Comparison of ENCODE assay signal across 1 cellular context in the genomic region with DNA sequence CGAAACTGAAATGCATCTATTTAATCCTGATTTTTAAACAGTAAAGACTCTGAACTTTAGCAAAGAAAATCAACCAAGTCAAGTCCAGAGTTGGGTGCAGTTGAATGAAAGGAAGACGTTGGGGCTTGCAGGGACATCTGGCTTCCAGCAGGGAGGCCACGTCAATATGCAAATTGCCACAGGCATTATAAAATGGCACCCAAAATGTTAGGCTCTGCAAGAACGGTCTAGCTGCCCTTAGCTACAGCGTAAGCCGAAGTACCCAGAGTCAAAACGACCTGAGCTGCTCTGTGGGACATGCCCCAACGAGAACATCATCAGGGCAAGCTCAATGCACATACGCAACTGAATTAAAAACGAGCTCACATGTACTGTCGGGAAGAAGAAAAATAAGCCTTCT.
TF ChIP-seq lines count a peak whose summit lies in the region.

No MANE protein-coding gene starts in this region.

TF ChIP-seq in WTC11, 78 proteins besides CTCF, POLR2A, EP300 and RAD21:
- TF ChIP-seq ZNF138 (CRISPR knock-in tag; conservative IDR thresholded peaks at IDR 0.05) (no peak), RELA (CRISPR knock-in tag; IDR thresholded peaks at IDR 0.05; ENCODE audit: borderline replicate concordance) (no peak), OVOL2 (CRISPR knock-in tag; IDR thresholded peaks at IDR 0.05; ENCODE audit: borderline replicate concordance) (no peak), ZNF396 (CRISPR knock-in tag; IDR thresholded peaks at IDR 0.05; ENCODE audit: borderline replicate concordance) (no peak), TEAD1 (CRISPR knock-in tag; IDR thresholded peaks at IDR 0.05) (no peak), JAZF1 (CRISPR knock-in tag; IDR thresholded peaks at IDR 0.05) (no peak), FOXK1 (CRISPR knock-in tag; IDR thresholded peaks at IDR 0.05) (no peak), PRRX2 (CRISPR knock-in tag; IDR thresholded peaks at IDR 0.05) (no peak), NFYB (CRISPR knock-in tag; conservative IDR thresholded peaks at IDR 0.05; ENCODE audit: low read depth) (no peak), ZBTB21 (CRISPR knock-in tag; IDR thresholded peaks at IDR 0.05; ENCODE audit: borderline replicate concordance) (no peak)
- TF ChIP-seq, protein P1, sequence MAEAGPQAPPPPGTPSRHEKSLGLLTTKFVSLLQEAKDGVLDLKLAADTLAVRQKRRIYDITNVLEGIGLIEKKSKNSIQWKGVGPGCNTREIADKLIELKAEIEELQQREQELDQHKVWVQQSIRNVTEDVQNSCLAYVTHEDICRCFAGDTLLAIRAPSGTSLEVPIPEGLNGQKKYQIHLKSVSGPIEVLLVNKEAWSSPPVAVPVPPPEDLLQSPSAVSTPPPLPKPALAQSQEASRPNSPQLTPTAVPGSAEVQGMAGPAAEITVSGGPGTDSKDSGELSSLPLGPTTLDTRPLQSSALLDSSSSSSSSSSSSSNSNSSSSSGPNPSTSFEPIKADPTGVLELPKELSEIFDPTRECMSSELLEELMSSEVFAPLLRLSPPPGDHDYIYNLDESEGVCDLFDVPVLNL (CRISPR knock-in tag; IDR thresholded peaks at IDR 0.05; ENCODE audit: borderline replicate concordance, low read depth): no peak
- TF ChIP-seq, protein P2, sequence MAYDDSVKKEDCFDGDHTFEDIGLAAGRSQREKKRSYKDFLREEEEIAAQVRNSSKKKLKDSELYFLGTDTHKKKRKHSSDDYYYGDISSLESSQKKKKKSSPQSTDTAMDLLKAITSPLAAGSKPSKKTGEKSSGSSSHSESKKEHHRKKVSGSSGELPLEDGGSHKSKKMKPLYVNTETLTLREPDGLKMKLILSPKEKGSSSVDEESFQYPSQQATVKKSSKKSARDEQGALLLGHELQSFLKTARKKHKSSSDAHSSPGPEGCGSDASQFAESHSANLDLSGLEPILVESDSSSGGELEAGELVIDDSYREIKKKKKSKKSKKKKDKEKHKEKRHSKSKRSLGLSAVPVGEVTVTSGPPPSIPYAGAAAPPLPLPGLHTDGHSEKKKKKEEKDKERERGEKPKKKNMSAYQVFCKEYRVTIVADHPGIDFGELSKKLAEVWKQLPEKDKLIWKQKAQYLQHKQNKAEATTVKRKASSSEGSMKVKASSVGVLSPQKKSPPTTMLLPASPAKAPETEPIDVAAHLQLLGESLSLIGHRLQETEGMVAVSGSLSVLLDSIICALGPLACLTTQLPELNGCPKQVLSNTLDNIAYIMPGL (CRISPR knock-in tag; IDR thresholded peaks at IDR 0.05): no peak
- TF ChIP-seq, protein P3, sequence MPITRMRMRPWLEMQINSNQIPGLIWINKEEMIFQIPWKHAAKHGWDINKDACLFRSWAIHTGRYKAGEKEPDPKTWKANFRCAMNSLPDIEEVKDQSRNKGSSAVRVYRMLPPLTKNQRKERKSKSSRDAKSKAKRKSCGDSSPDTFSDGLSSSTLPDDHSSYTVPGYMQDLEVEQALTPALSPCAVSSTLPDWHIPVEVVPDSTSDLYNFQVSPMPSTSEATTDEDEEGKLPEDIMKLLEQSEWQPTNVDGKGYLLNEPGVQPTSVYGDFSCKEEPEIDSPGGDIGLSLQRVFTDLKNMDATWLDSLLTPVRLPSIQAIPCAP (CRISPR knock-in tag; IDR thresholded peaks at IDR 0.05): no peak
- TF ChIP-seq, protein P4, sequence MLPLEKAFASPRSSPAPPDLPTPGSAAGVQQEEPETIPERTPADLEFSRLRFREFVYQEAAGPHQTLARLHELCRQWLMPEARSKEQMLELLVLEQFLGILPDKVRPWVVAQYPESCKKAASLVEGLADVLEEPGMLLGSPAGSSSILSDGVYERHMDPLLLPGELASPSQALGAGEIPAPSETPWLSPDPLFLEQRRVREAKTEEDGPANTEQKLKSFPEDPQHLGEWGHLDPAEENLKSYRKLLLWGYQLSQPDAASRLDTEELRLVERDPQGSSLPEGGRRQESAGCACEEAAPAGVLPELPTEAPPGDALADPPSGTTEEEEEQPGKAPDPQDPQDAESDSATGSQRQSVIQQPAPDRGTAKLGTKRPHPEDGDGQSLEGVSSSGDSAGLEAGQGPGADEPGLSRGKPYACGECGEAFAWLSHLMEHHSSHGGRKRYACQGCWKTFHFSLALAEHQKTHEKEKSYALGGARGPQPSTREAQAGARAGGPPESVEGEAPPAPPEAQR (CRISPR knock-in tag; IDR thresholded peaks at IDR 0.05): no peak
- TF ChIP-seq, protein P5, sequence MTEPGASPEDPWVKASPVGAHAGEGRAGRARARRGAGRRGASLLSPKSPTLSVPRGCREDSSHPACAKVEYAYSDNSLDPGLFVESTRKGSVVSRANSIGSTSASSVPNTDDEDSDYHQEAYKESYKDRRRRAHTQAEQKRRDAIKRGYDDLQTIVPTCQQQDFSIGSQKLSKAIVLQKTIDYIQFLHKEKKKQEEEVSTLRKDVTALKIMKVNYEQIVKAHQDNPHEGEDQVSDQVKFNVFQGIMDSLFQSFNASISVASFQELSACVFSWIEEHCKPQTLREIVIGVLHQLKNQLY (CRISPR knock-in tag; IDR thresholded peaks at IDR 0.05): no peak
